18 cellular contexts compared by ENCODE assay signal in the genomic region with DNA sequence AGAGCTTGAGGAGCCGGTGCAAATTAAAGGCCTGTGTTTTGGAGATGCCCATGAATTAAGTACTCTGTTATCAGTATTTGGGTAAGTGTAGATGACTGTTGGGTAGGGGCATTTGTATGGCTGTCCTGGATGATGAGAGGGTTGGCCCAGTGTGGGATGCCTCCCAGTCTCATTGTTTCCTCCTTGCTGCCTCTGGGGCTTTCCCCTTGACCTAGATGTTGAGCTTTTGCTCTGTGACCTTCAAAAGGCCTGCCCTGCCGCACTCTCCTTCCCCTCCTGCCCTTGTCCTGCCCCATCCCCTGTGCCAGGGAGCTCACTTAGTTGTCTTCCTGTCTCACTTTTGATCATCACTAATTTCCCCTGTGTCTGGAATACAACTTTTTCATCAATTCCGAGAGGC. TPM values are rescaled to one million over a fixed set of nuclear protein-coding genes. Genes with fewer than 3 reads are reported as not detected.
DNase-seq lines count a peak whose midpoint lies in the region; ATAC-seq lines count a peak whose summit lies in the region.
"Had no signal": no experiment of that assay in that cellular context is flagged by ENCODE, and none has a peak within 500 bp of the region (broad histone marks: within the 10 kb centered on the region; RNA-seq: fewer than 3 reads in every experiment).

No MANE protein-coding gene starts in this region.

- peaks cover 68% of the 10 kb centered on the region for H3K4me1 Mint-ChIP-seq in activated T-cell treated with anti-CD3 and anti-CD28 coated beads, Interleukin-2, amount 50 U/mL, for 24 hours (ENCODE audit: low read depth)
- peaks cover 48% of the 10 kb centered on the region for H3K4me1 Mint-ChIP-seq in activated naive CD8-positive, alpha-beta T cell treated with anti-CD3 and anti-CD28 coated beads for 36 hours
- H3K4me1 Mint-ChIP-seq in stimulated activated memory B cell treated with anti-CD40 and anti-IgM and Interleukin-4, amounts not matched to agents 10 μg/mL and 1 μg/mL and 100 μg/mL, for 72 hours, result peaks cover 51% of the 10 kb centered on the region

- no peaks in the 10 kb centered on the region for H3K36me3 ChIP-seq in GM23248 (ENCODE audit: low read depth)

- WGBS in GM23248 (ENCODE audit: low coverage in 1 of 2, low lambda C conversion rate in 2 of 2, missing lambda C conversion rate in 2 of 2), 2 experiments, result 98 to 100% methylated on average over 3 of the region's 3 CpGs

- no peaks in the 10 kb centered on the region for H3K9me3 Mint-ChIP-seq in activated T-cell treated with anti-CD3 and anti-CD28 coated beads, Interleukin-2, amount 50 U/mL, for 24 hours
- H3K9me3 Mint-ChIP-seq in activated naive CD8-positive, alpha-beta T cell treated with anti-CD3 and anti-CD28 coated beads for 36 hours, result no peaks in the 10 kb centered on the region
- H3K9me3 Mint-ChIP-seq in stimulated activated memory B cell treated with anti-CD40 and anti-IgM and Interleukin-4, amounts not matched to agents 10 μg/mL and 1 μg/mL and 100 μg/mL, for 72 hours, result no peaks in the 10 kb centered on the region
- H3K9me3 Mint-ChIP-seq: natural killer cell treated with Interleukin-12 subunit alpha and Interleukin-12 subunit beta and Interleukin-15 and Interleukin-18, amount 100 ng/mL, for 72 hours had no signal

- no peak overlapping the region for H3K4me3 ChIP-seq in GM23248
- H3K4me3 ChIP-seq: esophagus muscularis mucosa had no signal

- ATAC-seq in stimulated activated memory B cell treated with anti-CD40 and anti-IgM and Interleukin-4, amounts not matched to agents 10 μg/mL and 1 μg/mL and 100 μg/mL, for 72 hours, result peak; percentile 64
- no peak for ATAC-seq in HG02885 (IDR thresholded peaks at IDR 0.05; ENCODE audit: poor library complexity, unreplicated experiment)
- no peak for ATAC-seq in GM19467 (IDR thresholded peaks at IDR 0.05; ENCODE audit: unreplicated experiment)
- ATAC-seq: natural killer cell treated with Interleukin-12 subunit alpha and Interleukin-12 subunit beta and Interleukin-15 and Interleukin-18, amount 100 ng/mL, for 72 hours; sciatic nerve had no signal

- peak overlapping the region; percentile 26 for H3K4me3 Mint-ChIP-seq in activated T-cell treated with anti-CD3 and anti-CD28 coated beads, Interleukin-2, amount 50 U/mL, for 24 hours
- no peak overlapping the region for H3K4me3 Mint-ChIP-seq in activated naive CD8-positive, alpha-beta T cell treated with anti-CD3 and anti-CD28 coated beads for 36 hours
- no peak overlapping the region for H3K4me3 Mint-ChIP-seq in stimulated activated memory B cell treated with anti-CD40 and anti-IgM and Interleukin-4, amounts not matched to agents 10 μg/mL and 1 μg/mL and 100 μg/mL, for 72 hours
- H3K4me3 Mint-ChIP-seq: natural killer cell treated with Interleukin-12 subunit alpha and Interleukin-12 subunit beta and Interleukin-15 and Interleukin-18, amount 100 ng/mL, for 72 hours had no signal

- H3K9me3 ChIP-seq in GM23248 (ENCODE audit: low read depth), result no peaks in the 10 kb centered on the region
- H3K9me3 ChIP-seq: esophagus muscularis mucosa had no signal

- no peak for DNase-seq in activated T-cell treated with anti-CD3 and anti-CD28 coated beads, Interleukin-2, amount 50 U/mL, for 24 hours
- DNase-seq in activated T-cell treated with anti-CD3 and anti-CD28 coated beads, Interleukin-2, amount 50 U/mL, for 1 hour, result no peak
- no peak for DNase-seq in GM23248
- no peak for DNase-seq in activated naive CD8-positive, alpha-beta T cell treated with anti-CD3 and anti-CD28 coated beads for 36 hours
- no peak for DNase-seq in hypothalamus (lab: John Stamatoyannopoulos, UW)
- DNase-seq: activated effector memory CD4-positive, alpha-beta T cell treated with anti-CD3 and anti-CD28 coated beads, Interleukin-2, amount 50 U/mL, for 16 hours; effector CD4-positive, alpha-beta T cell; KBM-7; mesendoderm; NCI-H1092; NCI-H2029; substantia nigra had no signal

- H3K4me1 ChIP-seq in GM23248 (ENCODE audit: insufficient read depth), result peaks cover 48% of the 10 kb centered on the region

- H4K20me1 ChIP-seq in GM23248 (ENCODE audit: insufficient read depth), result peaks cover 3% of the 10 kb centered on the region; the same call in 1 of the 2 replicates

- H3K27me3 Mint-ChIP-seq in activated T-cell treated with anti-CD3 and anti-CD28 coated beads, Interleukin-2, amount 50 U/mL, for 24 hours, result no peaks in the 10 kb centered on the region
- no peaks in the 10 kb centered on the region for H3K27me3 Mint-ChIP-seq in activated naive CD8-positive, alpha-beta T cell treated with anti-CD3 and anti-CD28 coated beads for 36 hours
- H3K27me3 Mint-ChIP-seq in stimulated activated memory B cell treated with anti-CD40 and anti-IgM and Interleukin-4, amounts not matched to agents 10 μg/mL and 1 μg/mL and 100 μg/mL, for 72 hours, result no peaks in the 10 kb centered on the region
- H3K27me3 Mint-ChIP-seq: natural killer cell treated with Interleukin-12 subunit alpha and Interleukin-12 subunit beta and Interleukin-15 and Interleukin-18, amount 100 ng/mL, for 72 hours had no signal

- H3K27me3 ChIP-seq in GM23248 (replicated peaks; ENCODE audit: insufficient read depth), result no peaks in the 10 kb centered on the region
- H3K27me3 ChIP-seq: esophagus muscularis mucosa had no signal

- peaks cover 57% of the 10 kb centered on the region for H3K36me3 Mint-ChIP-seq in activated T-cell treated with anti-CD3 and anti-CD28 coated beads, Interleukin-2, amount 50 U/mL, for 24 hours (ENCODE audit: low read depth)
- H3K36me3 Mint-ChIP-seq in activated naive CD8-positive, alpha-beta T cell treated with anti-CD3 and anti-CD28 coated beads for 36 hours, result peaks cover 25% of the 10 kb centered on the region
- H3K36me3 Mint-ChIP-seq in stimulated activated memory B cell treated with anti-CD40 and anti-IgM and Interleukin-4, amounts not matched to agents 10 μg/mL and 1 μg/mL and 100 μg/mL, for 72 hours, result peaks cover 34% of the 10 kb centered on the region
- H3K36me3 Mint-ChIP-seq: natural killer cell treated with Interleukin-12 subunit alpha and Interleukin-12 subunit beta and Interleukin-15 and Interleukin-18, amount 100 ng/mL, for 72 hours had no signal

- peaks cover 100% of the 10 kb centered on the region for H3K79me2 ChIP-seq in GM23248 (ENCODE audit: insufficient read depth)

- peak overlapping the region; percentile 95 for H3K27ac Mint-ChIP-seq in activated T-cell treated with anti-CD3 and anti-CD28 coated beads, Interleukin-2, amount 50 U/mL, for 24 hours
- H3K27ac Mint-ChIP-seq in activated naive CD8-positive, alpha-beta T cell treated with anti-CD3 and anti-CD28 coated beads for 36 hours, result peak overlapping the region; percentile 75
- peak overlapping the region; percentile 25 for H3K27ac Mint-ChIP-seq in stimulated activated memory B cell treated with anti-CD40 and anti-IgM and Interleukin-4, amounts not matched to agents 10 μg/mL and 1 μg/mL and 100 μg/mL, for 72 hours

- peak overlapping the region; percentile 70 for H3K27ac ChIP-seq in GM23248
- H3K27ac ChIP-seq: esophagus muscularis mucosa had no signal

- H3K4me2 ChIP-seq in GM23248 (ENCODE audit: unreplicated experiment), result peak overlapping the region; percentile 44

- no peak overlapping the region for H3K9ac ChIP-seq in GM23248

- H3K9me2 ChIP-seq in GM23248 (ENCODE audit: insufficient read depth), result no peaks in the 10 kb centered on the region

- in situ Hi-C loops in GM23248 (cut with MboI), result no loop called here

- no peak overlapping the region for H2AFZ ChIP-seq in GM23248

- H3F3A ChIP-seq in GM23248 (ENCODE audit: insufficient read depth), result peaks cover 27% of the 10 kb centered on the region

RNA-seq across cellular contexts. Expression of gene GALNT2, which starts 10.0 kb away (rescaled TPM):
- total RNA-seq in GM23248 (2014; rRNA removed; shearing (Covaris generic)), result 103 and 111 TPM in 2 replicates
- 121 and 124 TPM in 2 replicates for polyA plus RNA-seq in GM23248 (2016; fragmentation: Nextera tagmentation; extraction: Ambion mirVana)
- total RNA-seq in activated naive CD8-positive, alpha-beta T cell treated with anti-CD3 and anti-CD28 coated beads for 36 hours, result 10 to 100 TPM; 46.5 to 48.2 TPM

Comparison
In these comparisons a context has a peak if more than half of its experiments do, and no peak if none do; other contexts are left out.
1. H3K27ac Mint-ChIP-seq: peak in every context shown above with its lines; median percentile 95 in activated T-cell treated with anti-CD3 and anti-CD28 coated beads, Interleukin-2, amount 50 U/mL, for 24 hours; 75 in activated naive CD8-positive, alpha-beta T cell treated with anti-CD3 and anti-CD28 coated beads for 36 hours; 25 in stimulated activated memory B cell treated with anti-CD40 and anti-IgM and Interleukin-4, amounts not matched to agents 10 μg/mL and 1 μg/mL and 100 μg/mL, for 72 hours.